In the genomic region with DNA sequence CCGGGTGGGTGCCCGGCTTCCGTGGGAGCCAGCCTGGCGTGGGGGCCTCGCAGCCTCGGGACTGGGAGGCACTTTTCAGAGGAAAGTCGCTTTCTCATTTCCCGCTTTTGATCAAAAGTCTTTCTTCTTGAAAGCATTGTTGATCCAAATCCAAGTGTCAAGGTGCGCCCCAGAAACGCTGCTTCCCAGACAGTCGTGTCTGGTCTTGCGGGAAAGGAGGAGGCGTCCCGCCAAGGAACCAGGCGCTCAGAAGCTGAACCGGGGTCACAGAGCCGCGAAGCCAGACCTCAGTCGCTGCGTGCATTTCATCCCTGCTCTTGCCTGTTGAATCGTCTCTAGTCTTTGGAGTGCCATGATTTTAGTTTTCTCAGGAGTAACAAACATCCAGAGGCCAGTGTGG, we compare ENCODE assay signal across 9 cellular contexts. TPM values are rescaled to one million over a fixed set of nuclear protein-coding genes. Genes with fewer than 3 reads are reported as not detected.
A peak's percentile ranks its signal among the peaks of the same experiment; 100 is the strongest.
DNase-seq lines count a peak whose midpoint lies in the region; ATAC-seq and TF ChIP-seq lines count a peak whose summit lies in the region.
"Had no signal": no experiment of that assay in that cellular context is flagged by ENCODE, and none has a peak within 500 bp of the region (broad histone marks: within the 10 kb centered on the region; RNA-seq: fewer than 3 reads in every experiment).

No MANE protein-coding gene starts in this region.

- in situ Hi-C loops in astrocyte of the spinal cord (cut with HindIII; ENCODE audit: low sequenced_read_pairs) = no loop called here

- 79% methylated on average over 11 of the region's 21 CpGs for WGBS in right lobe of liver (ENCODE audit: insufficient coverage, low coverage, low lambda C conversion rate, missing lambda C conversion rate)
- WGBS in thyroid gland, 2 donors = 79 to 81% methylated on average over 13 to 16 of the region's 21 CpGs

- peak overlapping the region; percentile 70 for H3K4me3 Mint-ChIP-seq in activated T-cell treated with anti-CD3 and anti-CD28 coated beads, Interleukin-2, amount 50 U/mL, for 4 hours

- no peaks in the 10 kb centered on the region for H3K9me3 Mint-ChIP-seq in activated T-cell treated with anti-CD3 and anti-CD28 coated beads, Interleukin-2, amount 50 U/mL, for 4 hours

- H3K4me3 ChIP-seq in astrocyte of the spinal cord (ENCODE audit: low read depth, low read length) = peak overlapping the region; percentile 55
- H3K4me3 ChIP-seq in right lobe of liver = peak overlapping the region; percentile 57 to 99 (median 68)
- peak overlapping the region in 2 of 3 donors; percentile 50 to 62 for H3K4me3 ChIP-seq in thyroid gland (replicated peaks in 1 of 3)

- H3K36me3 ChIP-seq in right lobe of liver (no peaks in the 10 kb centered on the region), thyroid gland (no peaks in the 10 kb centered on the region)

- peaks cover 26% of the 10 kb centered on the region for H3K4me1 Mint-ChIP-seq in activated T-cell treated with anti-CD3 and anti-CD28 coated beads, Interleukin-2, amount 50 U/mL, for 4 hours (ENCODE audit: low read depth)

- ATAC-seq in activated T-cell treated with anti-CD3 and anti-CD28 coated beads, Interleukin-2, amount 50 U/mL, for 4 hours = no peak
- ATAC-seq in right lobe of liver = no peak
- ATAC-seq in HG03521 (IDR thresholded peaks at IDR 0.05; ENCODE audit: unreplicated experiment) = no peak
- no peak for ATAC-seq in GM18502 (IDR thresholded peaks at IDR 0.05; ENCODE audit: poor library complexity, unreplicated experiment)

- no peaks in the 10 kb centered on the region for H3K9me3 ChIP-seq in right lobe of liver
- H3K9me3 ChIP-seq in thyroid gland = no peaks in the 10 kb centered on the region

- no peaks in the 10 kb centered on the region for H3K36me3 Mint-ChIP-seq in activated T-cell treated with anti-CD3 and anti-CD28 coated beads, Interleukin-2, amount 50 U/mL, for 4 hours (ENCODE audit: insufficient read depth)

- H3K27ac ChIP-seq in right lobe of liver (no peak overlapping the region), thyroid gland (peak overlapping the region in 1 of 3 donors; percentile 52)

- H3K27me3 ChIP-seq in right lobe of liver = no peaks in the 10 kb centered on the region
- H3K27me3 ChIP-seq in thyroid gland = no peaks in the 10 kb centered on the region

- peaks cover 0 to 20% (median 6%) of the 10 kb centered on the region in 4 donors for H3K4me1 ChIP-seq in right lobe of liver
- peaks cover 14 to 23% of the 10 kb centered on the region in 2 donors for H3K4me1 ChIP-seq in thyroid gland

- no peak for TF ChIP-seq CTCF in astrocyte of the spinal cord (IDR thresholded peaks at IDR 0.05; ENCODE audit: low read depth, low read length)
- TF ChIP-seq CTCF in right lobe of liver (IDR thresholded peaks at IDR 0.05) = no peak
- TF ChIP-seq CTCF in thyroid gland (IDR thresholded peaks at IDR 0.05) = no peak

- TF ChIP-seq POLR2A in right lobe of liver (IDR thresholded peaks at IDR 0.05) (no peak), thyroid gland (IDR thresholded peaks at IDR 0.05) (no peak)

- intact Hi-C loops in right lobe of liver (cut with DNase I) (no loop called here), thyroid gland (cut with DNase I) (no loop called here)

- no peak for DNase-seq in activated T-cell treated with anti-CD3 and anti-CD28 coated beads, Interleukin-2, amount 50 U/mL, for 4 hours
- no peak for DNase-seq in activated T-cell treated with anti-CD3 and anti-CD28 coated beads, Interleukin-2, amount 50 U/mL, for 1 hour
- DNase-seq in astrocyte of the spinal cord (ENCODE audit: low read depth, low spot score) (no peak), right lobe of liver (no peak), thyroid gland (no peak), epidermal melanocyte (ENCODE audit: insufficient read length, low spot score) (no peak)
- DNase-seq: DMS 273 treated with DMSO at 0.1 percent for 48 hours had no signal

- H3K27me3 Mint-ChIP-seq in activated T-cell treated with anti-CD3 and anti-CD28 coated beads, Interleukin-2, amount 50 U/mL, for 4 hours (ENCODE audit: low read depth) = peaks cover under 1% of the 10 kb centered on the region

RNA-seq across cellular contexts. Expression of gene BNIP3, which starts 1.1 kb away (rescaled TPM):
- total RNA-seq in activated T-cell treated with anti-CD3 and anti-CD28 coated beads, Interleukin-2, amount 50 U/mL, for 4 hours = 10 to 100 TPM; 36.5 to 40.5 (median 38.6) TPM
- total RNA-seq in right lobe of liver (100 to 1,000 TPM in 4 of 6 experiments, 10 to 100 TPM in 2; 87.7 to 373 (median 102) TPM), thyroid gland (100 to 1,000 TPM in 2 of 4 donors, 10 to 100 TPM in 2; 54.4 to 124 (median 90.2) TPM)
